ENCODE assay signal across 9 cellular contexts in the genomic region with DNA sequence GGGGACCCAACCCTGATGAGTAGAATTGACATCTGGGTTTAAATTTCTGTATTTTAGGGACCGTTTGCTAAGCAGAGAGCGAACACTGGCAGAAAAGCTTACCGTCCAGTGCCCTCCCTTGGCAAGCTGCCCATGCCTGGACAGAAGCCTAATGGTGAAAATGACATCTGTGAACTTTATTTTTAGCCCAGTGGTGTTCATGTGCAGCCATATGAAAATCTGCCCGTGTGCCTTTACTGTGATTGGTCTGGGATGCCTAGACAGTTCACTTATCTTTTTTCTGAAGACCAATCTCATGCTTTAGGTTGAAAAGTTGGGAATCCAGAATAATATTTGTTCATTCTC. TPM values are rescaled to one million over a fixed set of nuclear protein-coding genes. Genes with fewer than 3 reads are reported as not detected.
DNase-seq lines count a peak whose midpoint lies in the region; ATAC-seq and TF ChIP-seq lines count a peak whose summit lies in the region.
"Had no signal": no experiment of that assay in that cellular context is flagged by ENCODE, and none has a peak within 500 bp of the region (broad histone marks: within the 10 kb centered on the region; RNA-seq: fewer than 3 reads in every experiment).

No MANE protein-coding gene starts in this region.

- H3K36me3 ChIP-seq in SJSA1 (peaks cover 21% of the 10 kb centered on the region), heart right ventricle (peaks cover 0 to 20% (median 5%) of the 10 kb centered on the region in 9 donors)

- peaks cover 13% of the 10 kb centered on the region for H3K4me1 ChIP-seq in SJSA1 (replicated peaks)
- H3K4me1 ChIP-seq in heart right ventricle: peaks cover 0 to 45% (median 30%) of the 10 kb centered on the region in 9 donors

- H3K9me3 Mint-ChIP-seq in progenitor cell of endocrine pancreas (ENCODE audit: low read depth): no peaks in the 10 kb centered on the region

- DNase-seq in DMS 273 (lab: John Stamatoyannopoulos, UW; ENCODE audit: unreplicated experiment): peak; percentile 77
- DNase-seq in SJSA1 (ENCODE audit: low read depth in 1 of 2, low spot score in 2 of 2): no peak
- peak; percentile 44 to 54 for DNase-seq in heart right ventricle
- no peak for DNase-seq in progenitor cell of endocrine pancreas (ENCODE audit: low spot score, unreplicated experiment)
- DNase-seq in erythroblast (lab: John Stamatoyannopoulos, UW): no peak
- DNase-seq: activated CD4-positive, CD25-positive, alpha-beta regulatory T cell had no signal

- H3K4me3 ChIP-seq in SJSA1 (peak overlapping the region; percentile 59), heart right ventricle (peak overlapping the region; percentile 57 to 90 (median 76))

- H3K27ac ChIP-seq in SJSA1 (no peak overlapping the region), heart right ventricle (peak overlapping the region; percentile 69 to 97 (median 91))

- 27 to 31% methylated on average over 4 of the region's 4 CpGs for WGBS in heart right ventricle, 2 donors

- H3K9me3 ChIP-seq in SJSA1 (replicated peaks) (no peaks in the 10 kb centered on the region), heart right ventricle (no peaks in the 10 kb centered on the region)

- intact Hi-C loops in heart right ventricle (cut with DNase I): loop anchor here in 6 of 10 donors (2.0 to 10.0 kb wide), 8 partner anchors 35 to 277 kb away; a partner anchor contains a TSS

- peaks cover 10% of the 10 kb centered on the region for H3K4me1 Mint-ChIP-seq in progenitor cell of endocrine pancreas (ENCODE audit: low read depth)

- H3K4me3 Mint-ChIP-seq in progenitor cell of endocrine pancreas (ENCODE audit: low read depth): peak overlapping the region; percentile 87

- peaks cover 7% of the 10 kb centered on the region for H3K27me3 Mint-ChIP-seq in progenitor cell of endocrine pancreas

- TF ChIP-seq CTCF in heart right ventricle (IDR thresholded peaks at IDR 0.05): no peak
- no peak for TF ChIP-seq CTCF in progenitor cell of endocrine pancreas (IDR thresholded peaks at IDR 0.05; ENCODE audit: unreplicated experiment)

- no peak overlapping the region for H3K27ac Mint-ChIP-seq in progenitor cell of endocrine pancreas

- ATAC-seq in heart right ventricle (peak in 5 of 8 donors; percentile 2 to 49 (median 37)), GM19035 (IDR thresholded peaks at IDR 0.05; ENCODE audit: unreplicated experiment) (no peak), HG02798 (IDR thresholded peaks at IDR 0.05; ENCODE audit: poor library complexity, unreplicated experiment) (no peak), GM19467 (IDR thresholded peaks at IDR 0.05; ENCODE audit: unreplicated experiment) (no peak)

- TF ChIP-seq POLR2A in erythroblast (IDR thresholded peaks at IDR 0.05; ENCODE audit: low read length): no peak

- peaks cover 4% of the 10 kb centered on the region for H3K36me3 Mint-ChIP-seq in progenitor cell of endocrine pancreas (ENCODE audit: insufficient read depth)

- no peaks in the 10 kb centered on the region for H3K27me3 ChIP-seq in SJSA1 (replicated peaks)
- H3K27me3 ChIP-seq in heart right ventricle: peaks cover 0 to 7% (median 0%) of the 10 kb centered on the region in 7 donors

RNA-seq across cellular contexts. Expression of a gene that starts 1.1 kb away (rescaled TPM):
- 10.3 and 10.6 TPM in 2 replicates for total RNA-seq in SJSA1 (2014; rRNA removed; shearing (Covaris generic))
- total RNA-seq in heart right ventricle (10 to 100 TPM; 14.8 to 53.7 (median 22.6) TPM), progenitor cell of endocrine pancreas (1.9 TPM in 2 replicates)
- polyA plus RNA-seq in heart right ventricle: 10 to 100 TPM; 17.9 to 32.4 TPM

RNA-seq across cellular contexts. Expression of a gene that starts 56.1 kb away (rescaled TPM):
- total RNA-seq in SJSA1 (2014; rRNA removed; shearing (Covaris generic)): not detected in 2 replicates
- total RNA-seq in heart right ventricle (1 to 10 TPM; 2.1 to 6.3 (median 3.1) TPM), progenitor cell of endocrine pancreas (3.4 and 4.0 TPM in 2 replicates)
- 1 to 10 TPM in 1 of 2 donors, under 1 TPM in 1; 0.68 to 4.7 TPM for polyA plus RNA-seq in heart right ventricle

Comparison
In these comparisons a context has a peak if more than half of its experiments do, and no peak if none do; other contexts are left out.
1. DNase-seq: peak in DMS 273 (single experiment) and heart right ventricle (2 of 2); none in SJSA1 (0 of 2), progenitor cell of endocrine pancreas (single experiment) and erythroblast (0 of 2).
2. ATAC-seq: peak in heart right ventricle (5 of 8); none in GM19035 (single experiment), HG02798 (single experiment) and GM19467 (single experiment).